In genomic region chr15:96403071-96403470, GRCh38 we compare ENCODE assay signal across 23 cellular contexts.
DNase-seq lines count a peak whose midpoint lies in the region; ATAC-seq and TF ChIP-seq lines count a peak whose summit lies in the region.
"Had no signal": no experiment of that assay in that cellular context is flagged by ENCODE, and none has a peak within 500 bp of the region (broad histone marks: within the 10 kb centered on the region; RNA-seq: fewer than 3 reads in every experiment).

No MANE protein-coding gene starts in this region.

- no peaks in the 10 kb centered on the region for H3K36me3 ChIP-seq in brain microvascular endothelial cell (replicated peaks)
- no peaks in the 10 kb centered on the region for H3K36me3 ChIP-seq in neural progenitor cell
- H3K36me3 ChIP-seq: BE2C had no signal

- TF ChIP-seq POLR2A in NB4 (IDR thresholded peaks at IDR 0.05; ENCODE audit: extremely low read depth, insufficient read length): no peak

- peaks cover 20% of the 10 kb centered on the region for H3K27me3 Mint-ChIP-seq in neural progenitor cell (ENCODE audit: insufficient read depth, low read depth)

- peaks cover 13% of the 10 kb centered on the region for H3F3A ChIP-seq in neural progenitor cell (ENCODE audit: low read depth)

- H3K27me3 ChIP-seq in brain microvascular endothelial cell (replicated peaks): no peaks in the 10 kb centered on the region
- H3K27me3 ChIP-seq in neural progenitor cell: peaks cover 100% of the 10 kb centered on the region

- H3K9me3 Mint-ChIP-seq in neural progenitor cell: peaks cover 2% of the 10 kb centered on the region

- H3K27ac ChIP-seq in brain microvascular endothelial cell: no peak overlapping the region
- no peak overlapping the region for H3K27ac ChIP-seq in neural progenitor cell

- H3K4me1 ChIP-seq in neural progenitor cell: peaks cover 33% of the 10 kb centered on the region
- H3K4me1 ChIP-seq: BE2C had no signal

- no peaks in the 10 kb centered on the region for H3K36me3 Mint-ChIP-seq in neural progenitor cell
- H3K36me3 Mint-ChIP-seq: CD4-positive, CD25-positive, alpha-beta regulatory T cell; IgD-negative memory B cell had no signal

- no peak overlapping the region for H3K27ac Mint-ChIP-seq in neural progenitor cell
- H3K27ac Mint-ChIP-seq: CD4-positive, CD25-positive, alpha-beta regulatory T cell; CD8-positive, alpha-beta memory T cell; GM23338; IgD-negative memory B cell had no signal

- DNase-seq in NB4 (ENCODE audit: low read depth) (no peak), brain microvascular endothelial cell (no peak), epithelial cell of proximal tubule (ENCODE audit: low read depth) (no peak), neural progenitor cell (ENCODE audit: low spot score) (no peak), SHP77 (lab: John Stamatoyannopoulos, UW) (no peak), occipital lobe (lab: John Stamatoyannopoulos, UW) (no peak)
- no peak for DNase-seq in activated T-cell treated with anti-CD3 and anti-CD28 coated beads, Interleukin-2, amount 50 U/mL, for 48 hours
- DNase-seq: ACHN; BE2C; C1 segment of cervical spinal cord; CD4-positive, CD25-positive, alpha-beta regulatory T cell; CD8-positive, alpha-beta memory T cell; COR-L47; DMS 273 treated with DMSO at 0.1 percent for 48 hours; DMS53; DND-41; EL had no signal

- H3K4me3 Mint-ChIP-seq in neural progenitor cell: no peak overlapping the region
- H3K4me3 Mint-ChIP-seq: CD4-positive, CD25-positive, alpha-beta regulatory T cell; CD8-positive, alpha-beta memory T cell; GM23338 had no signal

- peaks cover 15% of the 10 kb centered on the region for H3K4me1 Mint-ChIP-seq in neural progenitor cell
- H3K4me1 Mint-ChIP-seq: CD4-positive, CD25-positive, alpha-beta regulatory T cell; CD8-positive, alpha-beta memory T cell; GM23338; IgD-negative memory B cell had no signal

- no peak overlapping the region for H3K4me2 ChIP-seq in neural progenitor cell
- H3K4me2 ChIP-seq: GM23338 had no signal

- ATAC-seq in GM21528 (IDR thresholded peaks at IDR 0.05; ENCODE audit: low FRiP score, unreplicated experiment): no peak
- ATAC-seq: GM12878, GM23338, HCT116, HepG2 had no signal

- no peaks in the 10 kb centered on the region for H3K79me2 ChIP-seq in neural progenitor cell (ENCODE audit: low read depth)

- H3K9ac ChIP-seq in neural progenitor cell: no peak overlapping the region

- no peak overlapping the region for H3K4me3 ChIP-seq in NB4 (ENCODE audit: low read depth, low read length)
- H3K4me3 ChIP-seq in brain microvascular endothelial cell (ENCODE audit: low read depth, low read length): no peak overlapping the region
- H3K4me3 ChIP-seq in epithelial cell of proximal tubule (ENCODE audit: low read depth, low read length): no peak overlapping the region
- no peak overlapping the region for H3K4me3 ChIP-seq in neural progenitor cell
- H3K4me3 ChIP-seq: GM12878, GM23338 had no signal

- H3K9me3 ChIP-seq in neural progenitor cell (ENCODE audit: low read depth): no peaks in the 10 kb centered on the region
- H3K9me3 ChIP-seq: BE2C had no signal

- TF ChIP-seq CTCF in NB4 (IDR thresholded peaks at IDR 0.05; ENCODE audit: low read depth, low read length) (peak; percentile 3), brain microvascular endothelial cell (IDR thresholded peaks at IDR 0.05; ENCODE audit: low read depth, low read length, missing control alignments) (peak; percentile 28), epithelial cell of proximal tubule (conservative IDR thresholded peaks at IDR 0.05; ENCODE audit: low read depth, low read length) (peak; percentile 16), neural progenitor cell (IDR thresholded peaks at IDR 0.05) (peak; percentile 16)

- H2AFZ ChIP-seq in neural progenitor cell (replicated peaks): no peak overlapping the region
- H2AFZ ChIP-seq: GM23338 had no signal

- in situ Hi-C loops in brain microvascular endothelial cell (cut with HindIII; ENCODE audit: low pct_ligation_motif_present, low sequenced_read_pairs): no loop called here

- H4K20me1 ChIP-seq in neural progenitor cell (ENCODE audit: low read depth): peaks cover 3% of the 10 kb centered on the region
